In genomic region chr4:85474356-85474755, GRCh38 we compare ENCODE assay signal across 8 cellular contexts. TPM values are rescaled to one million over a fixed set of nuclear protein-coding genes. Genes with fewer than 3 reads are reported as not detected.
DNase-seq lines count a peak whose midpoint lies in the region; ATAC-seq and TF ChIP-seq lines count a peak whose summit lies in the region.

No MANE protein-coding gene starts in this region.

- DNase-seq in activated naive CD8-positive, alpha-beta T cell treated with anti-CD3 and anti-CD28 coated beads, Interleukin-2, amount 50 U/mL, for 24 hours: no peak
- no peak for DNase-seq in activated naive CD8-positive, alpha-beta T cell treated with anti-CD3 and anti-CD28 coated beads for 36 hours
- DNase-seq in choroid plexus epithelial cell (ENCODE audit: low read depth) (no peak), upper lobe of right lung (no peak), GM13977 (ENCODE audit: low spot score) (no peak)

- no peaks in the 10 kb centered on the region for H3K9me3 ChIP-seq in muscle layer of duodenum (ENCODE audit: control insufficient read depth in 1 of 2, low read length in 2 of 2)
- H3K9me3 ChIP-seq in upper lobe of right lung: no peaks in the 10 kb centered on the region

- peaks cover 0 to 4% of the 10 kb centered on the region in 2 donors for H3K4me1 ChIP-seq in muscle layer of duodenum (ENCODE audit: control insufficient read depth in 1 of 2, insufficient read depth in 2 of 2, low read length in 2 of 2)
- H3K4me1 ChIP-seq in upper lobe of right lung: peaks cover 4% of the 10 kb centered on the region

- TF ChIP-seq CTCF in choroid plexus epithelial cell (conservative IDR thresholded peaks at IDR 0.05; ENCODE audit: low read depth, low read length): no peak
- no peak for TF ChIP-seq CTCF in upper lobe of right lung (IDR thresholded peaks at IDR 0.05)
- TF ChIP-seq CTCF in GM13977 (IDR thresholded peaks at IDR 0.05; ENCODE audit: extremely low read depth, insufficient read depth, missing control alignments): no peak

- peaks cover 3% of the 10 kb centered on the region for H3K4me1 Mint-ChIP-seq in activated naive CD8-positive, alpha-beta T cell treated with anti-CD3 and anti-CD28 coated beads, Interleukin-2, amount 50 U/mL, for 24 hours
- peaks cover 10% of the 10 kb centered on the region for H3K4me1 Mint-ChIP-seq in activated naive CD8-positive, alpha-beta T cell treated with anti-CD3 and anti-CD28 coated beads for 36 hours

- no peaks in the 10 kb centered on the region for H3K36me3 ChIP-seq in muscle layer of duodenum (ENCODE audit: control insufficient read depth in 1 of 2, insufficient read depth in 2 of 2, low read length in 2 of 2)
- no peaks in the 10 kb centered on the region for H3K36me3 ChIP-seq in upper lobe of right lung

- no peaks in the 10 kb centered on the region for H3K36me3 Mint-ChIP-seq in activated naive CD8-positive, alpha-beta T cell treated with anti-CD3 and anti-CD28 coated beads, Interleukin-2, amount 50 U/mL, for 24 hours (ENCODE audit: low read depth)
- no peaks in the 10 kb centered on the region for H3K36me3 Mint-ChIP-seq in activated naive CD8-positive, alpha-beta T cell treated with anti-CD3 and anti-CD28 coated beads for 36 hours

- peak overlapping the region; percentile 59 for H3K4me3 Mint-ChIP-seq in activated naive CD8-positive, alpha-beta T cell treated with anti-CD3 and anti-CD28 coated beads, Interleukin-2, amount 50 U/mL, for 24 hours
- H3K4me3 Mint-ChIP-seq in activated naive CD8-positive, alpha-beta T cell treated with anti-CD3 and anti-CD28 coated beads for 36 hours: no peak overlapping the region

- no peak for ATAC-seq in activated naive CD8-positive, alpha-beta T cell treated with anti-CD3 and anti-CD28 coated beads, Interleukin-2, amount 50 U/mL, for 24 hours
- ATAC-seq in upper lobe of right lung (no peak), HG02973 (IDR thresholded peaks at IDR 0.05; ENCODE audit: unreplicated experiment) (no peak), GM18505 (IDR thresholded peaks at IDR 0.05; ENCODE audit: unreplicated experiment) (no peak)

- in situ Hi-C loops in GM13977 (cut with MboI; ENCODE audit: low pct_unique_long_range_greater_than_20kb, low sequenced_read_pairs, unreplicated experiment): no loop called here

- H3K27me3 ChIP-seq in muscle layer of duodenum (ENCODE audit: low read depth, low read length): no peaks in the 10 kb centered on the region
- H3K27me3 ChIP-seq in upper lobe of right lung: no peaks in the 10 kb centered on the region

- H3K4me3 ChIP-seq in choroid plexus epithelial cell (ENCODE audit: low read depth, low read length) (peak overlapping the region; percentile 61), muscle layer of duodenum (ENCODE audit: low read depth in 1 of 2, low read length in 2 of 2) (peak overlapping the region; percentile 65 to 68), upper lobe of right lung (peak overlapping the region; percentile 60)

- no peak for TF ChIP-seq POLR2A in GM18505 (IDR thresholded peaks at IDR 0.05; ENCODE audit: borderline replicate concordance, extremely low read depth, insufficient read depth, insufficient read length)

- H3K27me3 Mint-ChIP-seq in activated naive CD8-positive, alpha-beta T cell treated with anti-CD3 and anti-CD28 coated beads, Interleukin-2, amount 50 U/mL, for 24 hours: peaks cover 24% of the 10 kb centered on the region
- peaks cover 53% of the 10 kb centered on the region for H3K27me3 Mint-ChIP-seq in activated naive CD8-positive, alpha-beta T cell treated with anti-CD3 and anti-CD28 coated beads for 36 hours

- H3K27ac Mint-ChIP-seq in activated naive CD8-positive, alpha-beta T cell treated with anti-CD3 and anti-CD28 coated beads, Interleukin-2, amount 50 U/mL, for 24 hours: no peak overlapping the region
- no peak overlapping the region for H3K27ac Mint-ChIP-seq in activated naive CD8-positive, alpha-beta T cell treated with anti-CD3 and anti-CD28 coated beads for 36 hours

- intact Hi-C loops in upper lobe of right lung (cut with DNase I): no loop called here

- H3K27ac ChIP-seq in muscle layer of duodenum (ENCODE audit: low read length) (no peak overlapping the region), upper lobe of right lung (peak overlapping the region; percentile 87)

- peaks cover 4% of the 10 kb centered on the region for H3K9me3 Mint-ChIP-seq in activated naive CD8-positive, alpha-beta T cell treated with anti-CD3 and anti-CD28 coated beads, Interleukin-2, amount 50 U/mL, for 24 hours
- H3K9me3 Mint-ChIP-seq in activated naive CD8-positive, alpha-beta T cell treated with anti-CD3 and anti-CD28 coated beads for 36 hours: no peaks in the 10 kb centered on the region

RNA-seq across cellular contexts. Expression of gene ARHGAP24, which starts 0.6 kb away (rescaled TPM):
- under 1 TPM; 0.62 to 0.92 TPM for total RNA-seq in activated naive CD8-positive, alpha-beta T cell treated with anti-CD3 and anti-CD28 coated beads for 36 hours
- 29.8 TPM for total RNA-seq in upper lobe of right lung

Comparison
In these comparisons a context has a peak if more than half of its experiments do, and no peak if none do; other contexts are left out.
1. RNA of gene ARHGAP24, which starts 0.6 kb away (total RNA-seq): 29.8 TPM in upper lobe of right lung (single experiment); 0.62 to 0.92 TPM in activated naive CD8-positive, alpha-beta T cell treated with anti-CD3 and anti-CD28 coated beads for 36 hours; every median in the first group is over 10 times any median in the second.
2. Peak in every context shown above with its lines, with median percentiles within 50 percentile points of each other: H3K4me3 ChIP-seq.